11 cellular contexts compared by ENCODE assay signal in the genomic region with DNA sequence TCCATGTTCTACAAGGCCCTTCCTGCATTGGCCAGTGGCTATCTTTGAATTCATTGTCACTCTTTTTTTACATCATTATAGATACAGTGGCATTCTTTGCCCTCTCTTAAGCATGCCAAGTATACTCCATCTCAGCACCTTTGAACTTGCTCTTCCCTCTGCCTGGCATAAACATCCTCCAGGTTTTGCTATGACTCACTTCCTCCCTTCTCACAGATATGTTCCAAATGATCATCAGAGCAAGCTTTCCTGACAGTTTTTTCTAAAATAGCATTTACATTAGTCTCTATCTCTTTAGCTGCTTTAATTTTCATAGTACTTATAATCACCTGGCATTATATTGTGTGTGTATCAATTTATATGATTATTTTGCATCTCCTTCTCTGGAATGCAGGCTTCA.
DNase-seq lines count a peak whose midpoint lies in the region; TF ChIP-seq lines count a peak whose summit lies in the region.
"Had no signal": no experiment of that assay in that cellular context is flagged by ENCODE, and none has a peak within 500 bp of the region (broad histone marks: within the 10 kb centered on the region; RNA-seq: fewer than 3 reads in every experiment).

No MANE protein-coding gene starts in this region.

- intact Hi-C loops in MCF 10A (cut with micrococcal nuclease) (loop anchor here (2.0 kb wide), 1 partner anchor 191 kb away; no protein-coding TSS in a partner anchor), breast epithelium (cut with DNase I; ENCODE audit: low total_unique reads) (no loop called here)

- DNase-seq in MCF 10A (ENCODE audit: unreplicated experiment) = peak; percentile 84
- no peak for DNase-seq in breast epithelium (ENCODE audit: low spot score in 2 of 2)
- DNase-seq in SW 1271 (lab: John Stamatoyannopoulos, UW) = peak; percentile 42 to 84
- DNase-seq in fibroblast of villous mesenchyme (ENCODE audit: low read depth) = peak; percentile 65
- no peak for DNase-seq in middle frontal gyrus (ENCODE audit: extremely low spot score, low spot score)
- DNase-seq in islet precursor cell = no peak
- DNase-seq in NCI-H748 treated with DMSO at 0.1 percent for 48 hours (lab: John Stamatoyannopoulos, UW) = no peak
- no peak for DNase-seq in stimulated activated CD4-positive, alpha-beta T cell treated with anti-CD3 and anti-CD28 coated beads, Interleukin-4, amount 100 ng/mL, for 1 hour
- DNase-seq: NCI-H446, T-helper 9 cell, testis had no signal

- no peak overlapping the region for H3K4me3 Mint-ChIP-seq in MCF 10A (ENCODE audit: unreplicated experiment)

- no peaks in the 10 kb centered on the region for H3K4me1 ChIP-seq in breast epithelium
- H3K4me1 ChIP-seq: testis had no signal

- TF ChIP-seq POLR2A in breast epithelium (IDR thresholded peaks at IDR 0.05) = no peak

- TF ChIP-seq CTCF in MCF 10A (IDR thresholded peaks at IDR 0.05; ENCODE audit: unreplicated experiment) (no peak), breast epithelium (IDR thresholded peaks at IDR 0.05) (no peak), fibroblast of villous mesenchyme (IDR thresholded peaks at IDR 0.05; ENCODE audit: insufficient read depth, low read depth, low read length) (no peak)

- H3K27ac ChIP-seq in breast epithelium = no peak overlapping the region
- H3K27ac ChIP-seq: testis had no signal

- no peak overlapping the region for H3K4me3 ChIP-seq in breast epithelium
- no peak overlapping the region for H3K4me3 ChIP-seq in fibroblast of villous mesenchyme (ENCODE audit: low read depth, low read length)
- H3K4me3 ChIP-seq: testis had no signal

- no peaks in the 10 kb centered on the region for H3K27me3 ChIP-seq in breast epithelium
- H3K27me3 ChIP-seq: testis had no signal

- TSS peak; percentile 40 for BruUV-seq in MCF 10A (replicated peaks; lab: Mats Ljungman, UMichigan)

- H3K36me3 Mint-ChIP-seq in MCF 10A (ENCODE audit: insufficient read depth, unreplicated experiment) = no peaks in the 10 kb centered on the region

- no peaks in the 10 kb centered on the region for H3K9me3 ChIP-seq in breast epithelium
- H3K9me3 ChIP-seq: testis had no signal

- peak overlapping the region; percentile 55 for H3K27ac Mint-ChIP-seq in MCF 10A (ENCODE audit: low read depth, unreplicated experiment)

- POLR2A ChIA-PET in MCF 10A (lab: Yijun Ruan, JAX) = interaction anchor here (1.0 kb wide), 1 partner anchor 60 kb away, joined by 3 read pairs; no protein-coding TSS in a partner anchor

- CTCF ChIA-PET in MCF 10A (lab: Yijun Ruan, JAX) = interaction anchor here (0.6 kb wide), 1 partner anchor 435 kb away, joined by 3 read pairs; no protein-coding TSS in a partner anchor

- peaks cover 17% of the 10 kb centered on the region for H3K4me1 Mint-ChIP-seq in MCF 10A (ENCODE audit: insufficient read depth, unreplicated experiment)

- H3K36me3 ChIP-seq in breast epithelium = no peaks in the 10 kb centered on the region

- peaks cover 2% of the 10 kb centered on the region for H3K27me3 Mint-ChIP-seq in MCF 10A (ENCODE audit: insufficient read depth, unreplicated experiment)

- H3K9me3 Mint-ChIP-seq in MCF 10A (ENCODE audit: unreplicated experiment) = no peaks in the 10 kb centered on the region

Comparison
In these comparisons a context has a peak if more than half of its experiments do, and no peak if none do; other contexts are left out.
1. DNase-seq: peak in MCF 10A (single experiment), SW 1271 (2 of 2) and fibroblast of villous mesenchyme (single experiment); none in breast epithelium (0 of 2), middle frontal gyrus (single experiment), islet precursor cell (single experiment), NCI-H748 treated with DMSO at 0.1 percent for 48 hours (single experiment) and stimulated activated CD4-positive, alpha-beta T cell treated with anti-CD3 and anti-CD28 coated beads, Interleukin-4, amount 100 ng/mL, for 1 hour (single experiment).